25 cellular contexts compared by ENCODE assay signal in genomic region chr11:64297722-64298358, GRCh38. TPM values are rescaled to one million over a fixed set of nuclear protein-coding genes. Genes with fewer than 3 reads are reported as not detected.
DNase-seq lines count a peak whose midpoint lies in the region; ATAC-seq, FAIRE-seq and TF ChIP-seq lines count a peak whose summit lies in the region.
"Had no signal": no experiment of that assay in that cellular context is flagged by ENCODE, and none has a peak within 500 bp of the region (broad histone marks: within the 10 kb centered on the region; RNA-seq: fewer than 3 reads in every experiment).

No MANE protein-coding gene starts in this region.

- H4K91ac ChIP-seq in H1 (replicated peaks; ENCODE audit: insufficient read length, low read length): no peak overlapping the region

- TF ChIP-seq EP300 in Ishikawa (IDR thresholded peaks at IDR 0.05; ENCODE audit: borderline replicate concordance) (no peak; the same call in 1 of the 2 replicates), H1 (IDR thresholded peaks at IDR 0.05; ENCODE audit: borderline replicate concordance in 1 of 2, low read depth in 2 of 2, low read length in 2 of 2) (no peak)

- no peak overlapping the region for H3K18ac ChIP-seq in H1 (ENCODE audit: extremely low read depth, low read length)

- H2AK5ac ChIP-seq in H1 (ENCODE audit: low read depth, low read length): no peak overlapping the region

- 66% methylated on average over 18 of the region's 18 CpGs; no CpG with 5 or more reads in 1 of the 2 experiments for whole genome bisulfite sequencing in H1 (ENCODE audit: extremely low coverage in 1 of 2, insufficient coverage in 1 of 2, insufficient read length in 1 of 2, insufficient replicate concordance in 2 of 2, low coverage in 1 of 2, low lambda C conversion rate in 2 of 2, missing lambda C conversion rate in 1 of 2), 2 experiments

- H3K9me3 ChIP-seq in H1 (ENCODE audit: insufficient read depth in 2 of 2, low read depth in 1 of 2, low read length in 1 of 2) (no peaks in the 10 kb centered on the region; a peak in 1 of 4 replicates), vagina (no peaks in the 10 kb centered on the region)
- H3K9me3 ChIP-seq: ascending aorta, HAP-1 had no signal

- H2AFZ ChIP-seq in GM23338: no peak overlapping the region
- no peak overlapping the region for H2AFZ ChIP-seq in H1 (ENCODE audit: low read length)

- no peak overlapping the region for H3K9ac ChIP-seq in H1 (replicated peaks in 1 of 4; ENCODE audit: extremely low read depth in 1 of 4, low read depth in 3 of 4, low read length in 3 of 4)

- TF ChIP-seq RAD21 in Ishikawa (IDR thresholded peaks at IDR 0.05; ENCODE audit: low read depth) (no peak), H1 (IDR thresholded peaks at IDR 0.05 in 1 of 2, conservative IDR thresholded peaks at IDR 0.05 in 1 of 2; ENCODE audit: low read depth in 2 of 2, low read length in 2 of 2) (no peak)

- no peaks in the 10 kb centered on the region; the same call in 2 of the 3 replicates for H3K36me3 Mint-ChIP-seq in GM23338 (ENCODE audit: low read depth)
- no peaks in the 10 kb centered on the region for H3K36me3 Mint-ChIP-seq in neural crest cell (ENCODE audit: low read depth)
- H3K36me3 Mint-ChIP-seq in activated T-helper 2 cell treated with anti-CD3 and anti-CD28 coated beads, Interferon-gamma antibody, Interleukin-2, Interleukin-4, amounts not matched to agents 10 μg/mL and 5 μg/mL and 100 μg/mL, durations not matched to agents 14 hours and 24 hours and 36 hours (ENCODE audit: low read depth): no peaks in the 10 kb centered on the region
- H3K36me3 Mint-ChIP-seq: CD8-positive, alpha-beta memory T cell; mesothelial cell of epicardium; natural killer cell treated with Interleukin-12 subunit alpha and Interleukin-12 subunit beta and Interleukin-15 and Interleukin-18, amount 100 ng/mL, for 72 hours had no signal

- no peak overlapping the region for H4K5ac ChIP-seq in H1 (ENCODE audit: insufficient read length, low read depth, low read length)

- H3K56ac ChIP-seq in H1 (replicated peaks; ENCODE audit: insufficient read length, low read depth, low read length): no peak overlapping the region

- intact Hi-C loops in activated T-helper 2 cell treated with anti-CD3 and anti-CD28 coated beads, Interferon-gamma antibody, Interleukin-2, Interleukin-4, amounts not matched to agents 10 μg/mL and 5 μg/mL and 100 μg/mL, durations not matched to agents 14 hours and 24 hours and 36 hours (cut with micrococcal nuclease): no loop called here
- intact Hi-C loops in vagina (cut with DNase I): loop anchor here (5.0 kb wide), 1 partner anchor 91 kb away; the partner anchor contains the start of gene FERMT3

- H3K79me1 ChIP-seq in H1 (ENCODE audit: low read depth, low read length): no peaks in the 10 kb centered on the region

- H4K20me1 ChIP-seq in GM23338 (replicated peaks; ENCODE audit: insufficient read depth) (peaks cover 19% of the 10 kb centered on the region), H1 (replicated peaks in 1 of 2; ENCODE audit: control insufficient read depth in 1 of 2, insufficient read depth in 2 of 2, low read length in 2 of 2) (peaks cover 0 to 14% of the 10 kb centered on the region in 2 experiments)

- H2BK20ac ChIP-seq in H1 (ENCODE audit: low read length): peak overlapping the region; percentile 61; the same call in 1 of the 2 replicates

- POLR2A ChIA-PET in H1 (lab: Charles Lee; ENCODE audit: partially characterized antibody): interaction anchor here (0.7 to 1.9 kb wide), 9 partner anchors 8 to 66 kb away, joined by 3 to 14 read pairs (median 3); partner anchors contain the start of genes BAD, GPR137, PRDX5 and TRMT112

- peaks cover 99% of the 10 kb centered on the region for H3K27me3 ChIP-seq in GM23338 (ENCODE audit: insufficient read depth)
- H3K27me3 ChIP-seq in H1 (replicated peaks in 1 of 4; ENCODE audit: control insufficient read depth in 3 of 4, extremely low read depth in 1 of 4, insufficient read depth in 3 of 4, low read length in 3 of 4): peaks cover 70 to 91% (median 83%) of the 10 kb centered on the region in 4 experiments
- no peaks in the 10 kb centered on the region for H3K27me3 ChIP-seq in vagina

- H3K9me3 Mint-ChIP-seq in GM23338 (no peaks in the 10 kb centered on the region; the same call in 1 of the 3 replicates), neural crest cell (no peaks in the 10 kb centered on the region)
- H3K9me3 Mint-ChIP-seq in activated T-helper 2 cell treated with anti-CD3 and anti-CD28 coated beads, Interferon-gamma antibody, Interleukin-2, Interleukin-4, amounts not matched to agents 10 μg/mL and 5 μg/mL and 100 μg/mL, durations not matched to agents 14 hours and 24 hours and 36 hours: no peaks in the 10 kb centered on the region
- H3K9me3 Mint-ChIP-seq: activated naive CD4-positive, alpha-beta T cell treated with anti-CD3 and anti-CD28 coated beads for 36 hours; activated T-cell treated with anti-CD3 and anti-CD28 coated beads, Interleukin-2, amount 50 U/mL, for 24 hours; CD8-positive, alpha-beta memory T cell; mesothelial cell of epicardium; natural killer cell treated with Interleukin-12 subunit alpha and Interleukin-12 subunit beta and Interleukin-15 and Interleukin-18, amount 100 ng/mL, for 72 hours had no signal

- H3K4me1 ChIP-seq in GM23338 (ENCODE audit: insufficient read depth): peaks cover 7% of the 10 kb centered on the region; the same call in 1 of the 2 replicates
- peaks cover 0 to 23% (median 14%) of the 10 kb centered on the region in 4 experiments; a peak in 5 of 7 replicates for H3K4me1 ChIP-seq in H1 (replicated peaks in 1 of 4; ENCODE audit: control insufficient read depth in 3 of 4, insufficient read depth in 4 of 4, low read length in 3 of 4)
- H3K4me1 ChIP-seq in vagina: peaks cover 25% of the 10 kb centered on the region
- H3K4me1 ChIP-seq: foreskin keratinocyte had no signal

- no peak overlapping the region for H2BK5ac ChIP-seq in H1 (ENCODE audit: low read depth, low read length)

- no peak overlapping the region for H2BK120ac ChIP-seq in H1 (replicated peaks; ENCODE audit: low read depth, low read length)

- no peak for TF ChIP-seq POLR2A in H1 (IDR thresholded peaks at IDR 0.05; ENCODE audit: control extremely low read depth in 1 of 2, low read depth in 2 of 2, low read length in 2 of 2)
- TF ChIP-seq POLR2A in vagina (IDR thresholded peaks at IDR 0.05): no peak

- H3K4me3 ChIP-seq in GM23338: peak overlapping the region; percentile 50; the same call in 1 of the 2 replicates
- H3K4me3 ChIP-seq in H1 (ENCODE audit: extremely low read depth in 1 of 4, insufficient read depth in 2 of 4, low read depth in 3 of 4, low read length in 4 of 4): peak overlapping the region in 2 of 4 experiments; percentile 6 to 47; a peak in 2 of 8 replicates
- H3K4me3 ChIP-seq in vagina: no peak overlapping the region
- H3K4me3 ChIP-seq: ascending aorta, HAP-1, skin epidermis had no signal

- peak; percentile 39 for DNase-seq in GM23338 (ENCODE audit: low spot score)
- DNase-seq in H1 (ENCODE audit: low read depth in 1 of 2, low spot score in 2 of 2): peak in 1 of 2 experiments; percentile 56
- DNase-seq in neural crest cell (ENCODE audit: low read depth, low spot score): no peak
- no peak for DNase-seq in activated T-helper 2 cell treated with anti-CD3 and anti-CD28 coated beads, Interferon-gamma antibody, Interleukin-2, Interleukin-4, amounts not matched to agents 10 μg/mL and 5 μg/mL and 100 μg/mL, durations not matched to agents 14 hours and 24 hours and 36 hours (ENCODE audit: low spot score)
- DNase-seq in vagina (ENCODE audit: extremely low spot score in 2 of 2): no peak
- DNase-seq in SIG-M5 treated with dmso at 0.1 percent for 504 hours (lab: John Stamatoyannopoulos, UW; ENCODE audit: unreplicated experiment): no peak
- DNase-seq: activated naive CD4-positive, alpha-beta T cell treated with anti-CD3 and anti-CD28 coated beads for 36 hours; activated T-cell treated with anti-CD3 and anti-CD28 coated beads, Interleukin-2, amount 50 U/mL, for 24 hours; CD8-positive, alpha-beta memory T cell; erythroblast; foreskin keratinocyte; kidney glomerular epithelial cell; NCI-H1436 treated with DMSO at 0.1 percent for 48 hours; NCI-H446 treated with DMSO at 0.1 percent for 48 hours; stimulated activated naive CD4-positive, alpha-beta T cell treated with Interleukin-2 at 50 U/mL for 16 hours; trophoblast cell had no signal

- H3K23ac ChIP-seq in H1 (ENCODE audit: insufficient read length): peak overlapping the region; percentile 66

- no peak overlapping the region for H3K4ac ChIP-seq in H1 (replicated peaks; ENCODE audit: insufficient read length, low read depth, low read length)

- no peak for FAIRE-seq in H1 (lab: Jason Lieb, UNC)

- H3K4me3 Mint-ChIP-seq in GM23338 (peak overlapping the region; percentile 50), neural crest cell (peak overlapping the region; percentile 56)
- no peak overlapping the region for H3K4me3 Mint-ChIP-seq in activated T-helper 2 cell treated with anti-CD3 and anti-CD28 coated beads, Interferon-gamma antibody, Interleukin-2, Interleukin-4, amounts not matched to agents 10 μg/mL and 5 μg/mL and 100 μg/mL, durations not matched to agents 14 hours and 24 hours and 36 hours (ENCODE audit: low read depth)
- H3K4me3 Mint-ChIP-seq: activated naive CD4-positive, alpha-beta T cell treated with anti-CD3 and anti-CD28 coated beads for 36 hours; activated T-cell treated with anti-CD3 and anti-CD28 coated beads, Interleukin-2, amount 50 U/mL, for 24 hours; mesothelial cell of epicardium; natural killer cell treated with Interleukin-12 subunit alpha and Interleukin-12 subunit beta and Interleukin-15 and Interleukin-18, amount 100 ng/mL, for 72 hours had no signal

- H3F3A ChIP-seq in GM23338 (replicated peaks; ENCODE audit: low read depth): peaks cover 20% of the 10 kb centered on the region

- H3K4me2 ChIP-seq in GM23338 (peak overlapping the region; percentile 74; the same call in 1 of the 2 replicates), H1 (ENCODE audit: insufficient read depth in 1 of 2, low read depth in 2 of 2, low read length in 2 of 2) (peak overlapping the region; percentile 57 to 63; a peak in 2 of 4 replicates)

- H3K23me2 ChIP-seq in H1 (ENCODE audit: low read depth, low read length): peaks cover 7% of the 10 kb centered on the region; the same call in 1 of the 2 replicates

- H3K27me3 Mint-ChIP-seq in GM23338 (ENCODE audit: insufficient read depth, low read depth, poor library complexity) (peaks cover 94% of the 10 kb centered on the region), neural crest cell (ENCODE audit: low read depth) (peaks cover 97% of the 10 kb centered on the region)
- peaks cover 69% of the 10 kb centered on the region for H3K27me3 Mint-ChIP-seq in activated T-helper 2 cell treated with anti-CD3 and anti-CD28 coated beads, Interferon-gamma antibody, Interleukin-2, Interleukin-4, amounts not matched to agents 10 μg/mL and 5 μg/mL and 100 μg/mL, durations not matched to agents 14 hours and 24 hours and 36 hours (ENCODE audit: low read depth)

- CTCF ChIA-PET in H1 (lab: Charles Lee; ENCODE audit: partially characterized antibody): interaction anchor here (1.2 to 2.6 kb wide), 3 partner anchors 26 to 86 kb away, joined by 4 to 10 read pairs (median 5); no protein-coding TSS in a partner anchor

- H4K8ac ChIP-seq in H1 (ENCODE audit: extremely low read depth, insufficient read depth, low read length): no peak overlapping the region; the same call in 1 of the 2 replicates

- no peaks in the 10 kb centered on the region for H3K9me2 ChIP-seq in GM23338 (ENCODE audit: insufficient read depth)

- H3K4me1 Mint-ChIP-seq in GM23338: peaks cover 13% of the 10 kb centered on the region
- peaks cover 21% of the 10 kb centered on the region for H3K4me1 Mint-ChIP-seq in neural crest cell
- H3K4me1 Mint-ChIP-seq in activated T-helper 2 cell treated with anti-CD3 and anti-CD28 coated beads, Interferon-gamma antibody, Interleukin-2, Interleukin-4, amounts not matched to agents 10 μg/mL and 5 μg/mL and 100 μg/mL, durations not matched to agents 14 hours and 24 hours and 36 hours (ENCODE audit: low read depth): peaks cover 9% of the 10 kb centered on the region

- no peak for ATAC-seq in GM23338
- ATAC-seq: activated CD4-positive, CD25-positive, alpha-beta regulatory T cell treated with anti-CD3 and anti-CD28 coated beads, Interleukin-2, amount 50 U/mL, for 24 hours; foreskin keratinocyte; natural killer cell treated with Interleukin-12 subunit alpha and Interleukin-12 subunit beta and Interleukin-15 and Interleukin-18, amount 100 ng/mL, for 72 hours had no signal

- H3K36me3 ChIP-seq in GM23338 (ENCODE audit: insufficient read depth) (no peaks in the 10 kb centered on the region), H1 (ENCODE audit: control insufficient read depth in 2 of 4, insufficient read depth in 4 of 4, low read length in 3 of 4) (no peaks in the 10 kb centered on the region; a peak in 1 of 8 replicates), vagina (no peaks in the 10 kb centered on the region)
- H3K36me3 ChIP-seq: ascending aorta, HAP-1 had no signal

- no peak overlapping the region for H2BK15ac ChIP-seq in H1 (ENCODE audit: low read length)

- 0 out of 2 replicates have a peak overlapping the region, but pooled peaks have one; percentile 60 for H2BK12ac ChIP-seq in H1 (ENCODE audit: low read depth, low read length)

- H3K27ac ChIP-seq in GM23338 (ENCODE audit: low read depth): no peak overlapping the region
- H3K27ac ChIP-seq in H1 (ENCODE audit: low read depth, low read length): no peak overlapping the region
- H3K27ac ChIP-seq in vagina: no peak overlapping the region
- H3K27ac ChIP-seq: ascending aorta, foreskin keratinocyte, skin epidermis had no signal

- H3K27ac Mint-ChIP-seq in GM23338 (no peak overlapping the region), neural crest cell (ENCODE audit: unreplicated experiment) (no peak overlapping the region)
- H3K27ac Mint-ChIP-seq in activated T-helper 2 cell treated with anti-CD3 and anti-CD28 coated beads, Interferon-gamma antibody, Interleukin-2, Interleukin-4, amounts not matched to agents 10 μg/mL and 5 μg/mL and 100 μg/mL, durations not matched to agents 14 hours and 24 hours and 36 hours: no peak overlapping the region
- H3K27ac Mint-ChIP-seq: activated naive CD4-positive, alpha-beta T cell treated with anti-CD3 and anti-CD28 coated beads for 36 hours; activated T-cell treated with anti-CD3 and anti-CD28 coated beads, Interleukin-2, amount 50 U/mL, for 24 hours; mesothelial cell of epicardium; natural killer cell treated with Interleukin-12 subunit alpha and Interleukin-12 subunit beta and Interleukin-15 and Interleukin-18, amount 100 ng/mL, for 72 hours; progenitor cell of endocrine pancreas had no signal

- H3K14ac ChIP-seq in H1 (ENCODE audit: insufficient read length): no peak overlapping the region

- TF ChIP-seq CTCF in GM23338 (conservative IDR thresholded peaks at IDR 0.05; ENCODE audit: low read depth in 2 of 2) (no peak), H1 (IDR thresholded peaks at IDR 0.05; ENCODE audit: control extremely low read depth in 1 of 3, insufficient read depth in 1 of 3, low read depth in 1 of 3, low read length in 3 of 3) (no peak), neural crest cell (conservative IDR thresholded peaks at IDR 0.05) (no peak), vagina (IDR thresholded peaks at IDR 0.05) (no peak)

- no peaks in the 10 kb centered on the region for H3K79me2 ChIP-seq in GM23338 (replicated peaks; ENCODE audit: insufficient read depth)
- H3K79me2 ChIP-seq in H1 (ENCODE audit: control insufficient read depth in 1 of 2, insufficient read depth in 2 of 2, low read length in 2 of 2): no peaks in the 10 kb centered on the region

RNA-seq across cellular contexts. Expression of gene CATSPERZ, which starts 2.3 kb away (rescaled TPM):
- total RNA-seq in GM23338 (2014; rRNA removed; shearing (Covaris generic)): not detected in 2 replicates
- polyA plus RNA-seq in GM23338 (2016; fragmentation: Nextera tagmentation; extraction: Ambion mirVana) (0.99 and 1.8 TPM in 2 replicates), H1 (2011; rRNA removed) (0.77 and 1.1 TPM in 2 replicates)
- total RNA-seq in H1 (2021; fragmentation: NEBNext Ultra II Directional; extraction: Animal tissue kit (Norgen Biotek cat#: 25700)): not detected in 2 replicates
- 0.85 TPM for polyA plus RNA-seq in H1 (2011; cell fraction: cytosol; rRNA removed)
- polyA plus RNA-seq in H1 (2011; cell fraction: nucleus; rRNA removed): 1.6 TPM
- polyA plus RNA-seq in H1 (2012, experiment 1 of 2): 0.46 to 0.96 TPM (median 0.73 TPM) in 3 of 4 replicates, not detected in the other
- polyA plus RNA-seq in H1 (2012, experiment 2 of 2): 0.71 TPM
- 0.49 TPM for polyA plus RNA-seq in H1 (2013, experiment 1 of 2)
- 0.66 TPM for polyA plus RNA-seq in H1 (2013, experiment 2 of 2)
- not detected in 2 replicates for polyA minus RNA-seq in H1 (2011; rRNA and poly(A)+ RNA removed)
- not detected for polyA minus RNA-seq in H1 (2011; cell fraction: cytosol; rRNA and poly(A)+ RNA removed)
- polyA minus RNA-seq in H1 (2011; cell fraction: nucleus; rRNA and poly(A)+ RNA removed): not detected
- total RNA-seq in neural crest cell (not detected in 2 replicates), vagina (not detected)
- total RNA-seq in activated T-helper 2 cell treated with anti-CD3 and anti-CD28 coated beads, Interferon-gamma antibody, Interleukin-2, Interleukin-4, amounts not matched to agents 10 μg/mL and 5 μg/mL and 100 μg/mL, durations not matched to agents 14 hours and 24 hours and 36 hours: 0.59 TPM in 1 of 2 replicates, not detected in the other
- total RNA-seq: ascending aorta; CD8-positive, alpha-beta memory T cell; mesothelial cell of epicardium; natural killer cell treated with Interleukin-12 subunit alpha and Interleukin-12 subunit beta and Interleukin-15 and Interleukin-18, amount 100 ng/mL, for 72 hours; progenitor cell of endocrine pancreas had no signal
- polyA plus RNA-seq: CD8-positive, alpha-beta memory T cell had no signal

RNA-seq across cellular contexts. Expression of gene KCNK4, which starts 6.7 kb away (rescaled TPM):
- 1.0 TPM in 1 of 2 replicates, not detected in the other for total RNA-seq in GM23338 (2014; rRNA removed; shearing (Covaris generic))
- polyA plus RNA-seq in GM23338 (2016; fragmentation: Nextera tagmentation; extraction: Ambion mirVana) (not detected in 2 replicates), H1 (2011; rRNA removed) (not detected in 2 replicates)
- 0.19 TPM in 1 of 2 replicates, not detected in the other for total RNA-seq in H1 (2021; fragmentation: NEBNext Ultra II Directional; extraction: Animal tissue kit (Norgen Biotek cat#: 25700))
- polyA plus RNA-seq in H1 (2011; cell fraction: cytosol; rRNA removed): not detected
- 0.33 TPM for polyA plus RNA-seq in H1 (2011; cell fraction: nucleus; rRNA removed)
- 0.12 to 0.18 TPM in 2 of 4 replicates, not detected in the others for polyA plus RNA-seq in H1 (2012, experiment 1 of 2)
- 0.12 TPM for polyA plus RNA-seq in H1 (2012, experiment 2 of 2)
- polyA plus RNA-seq in H1 (2013, experiment 1 of 2): 0.16 TPM
- polyA plus RNA-seq in H1 (2013, experiment 2 of 2): 0.11 TPM
- polyA minus RNA-seq in H1 (2011; rRNA and poly(A)+ RNA removed): not detected in 2 replicates
- polyA minus RNA-seq in H1 (2011; cell fraction: cytosol; rRNA and poly(A)+ RNA removed): not detected
- polyA minus RNA-seq in H1 (2011; cell fraction: nucleus; rRNA and poly(A)+ RNA removed): not detected
- total RNA-seq in neural crest cell (not detected in 2 replicates), vagina (0.98 TPM)
- not detected in 2 replicates for total RNA-seq in activated T-helper 2 cell treated with anti-CD3 and anti-CD28 coated beads, Interferon-gamma antibody, Interleukin-2, Interleukin-4, amounts not matched to agents 10 μg/mL and 5 μg/mL and 100 μg/mL, durations not matched to agents 14 hours and 24 hours and 36 hours
- total RNA-seq: ascending aorta; CD8-positive, alpha-beta memory T cell; foreskin keratinocyte; natural killer cell treated with Interleukin-12 subunit alpha and Interleukin-12 subunit beta and Interleukin-15 and Interleukin-18, amount 100 ng/mL, for 72 hours; RPMI7951 had no signal
- polyA plus RNA-seq: CD8-positive, alpha-beta memory T cell had no signal

RNA-seq across cellular contexts. Expression of gene ESRRA, which starts 7.5 kb away (rescaled TPM):
- total RNA-seq in GM23338 (2014; rRNA removed; shearing (Covaris generic)): 50.1 and 55.1 TPM in 2 replicates
- polyA plus RNA-seq in GM23338 (2016; fragmentation: Nextera tagmentation; extraction: Ambion mirVana): 13.7 and 15.7 TPM in 2 replicates
- total RNA-seq in H1 (2021; fragmentation: NEBNext Ultra II Directional; extraction: Animal tissue kit (Norgen Biotek cat#: 25700)): 36.1 and 37.0 TPM in 2 replicates
- polyA plus RNA-seq in H1 (2011; rRNA removed): 18.2 and 20.9 TPM in 2 replicates
- polyA plus RNA-seq in H1 (2011; cell fraction: cytosol; rRNA removed): 24.8 TPM
- 29.9 TPM for polyA plus RNA-seq in H1 (2011; cell fraction: nucleus; rRNA removed)
- 24.8 to 32.6 TPM (median 31.0 TPM) in 4 replicates for polyA plus RNA-seq in H1 (2012, experiment 1 of 2)
- 28.6 TPM for polyA plus RNA-seq in H1 (2012, experiment 2 of 2)
- polyA plus RNA-seq in H1 (2013, experiment 1 of 2): 13.1 TPM
- polyA plus RNA-seq in H1 (2013, experiment 2 of 2): 13.3 TPM
- 9.2 and 9.3 TPM in 2 replicates for polyA minus RNA-seq in H1 (2011; rRNA and poly(A)+ RNA removed)
- polyA minus RNA-seq in H1 (2011; cell fraction: cytosol; rRNA and poly(A)+ RNA removed): 19.5 TPM
- 13.9 TPM for polyA minus RNA-seq in H1 (2011; cell fraction: nucleus; rRNA and poly(A)+ RNA removed)
- total RNA-seq in neural crest cell: 33.8 and 34.7 TPM in 2 replicates
- total RNA-seq in activated T-helper 2 cell treated with anti-CD3 and anti-CD28 coated beads, Interferon-gamma antibody, Interleukin-2, Interleukin-4, amounts not matched to agents 10 μg/mL and 5 μg/mL and 100 μg/mL, durations not matched to agents 14 hours and 24 hours and 36 hours: 49.4 and 54.6 TPM in 2 replicates
- 44.4 TPM for total RNA-seq in vagina

RNA-seq across cellular contexts. Expression of gene GPR137, which starts 12.2 kb away (rescaled TPM):
- 32.5 and 35.6 TPM in 2 replicates for total RNA-seq in GM23338 (2014; rRNA removed; shearing (Covaris generic))
- 16.3 and 17.7 TPM in 2 replicates for polyA plus RNA-seq in GM23338 (2016; fragmentation: Nextera tagmentation; extraction: Ambion mirVana)
- 36.8 and 37.8 TPM in 2 replicates for total RNA-seq in H1 (2021; fragmentation: NEBNext Ultra II Directional; extraction: Animal tissue kit (Norgen Biotek cat#: 25700))
- polyA plus RNA-seq in H1 (2011; rRNA removed): 36.2 and 55.5 TPM in 2 replicates
- polyA plus RNA-seq in H1 (2011; cell fraction: cytosol; rRNA removed): 22.1 TPM
- polyA plus RNA-seq in H1 (2011; cell fraction: nucleus; rRNA removed): 90.5 TPM
- polyA plus RNA-seq in H1 (2012, experiment 1 of 2): 27.0 to 46.7 TPM (median 43.8 TPM) in 4 replicates
- 71.1 TPM for polyA plus RNA-seq in H1 (2012, experiment 2 of 2)
- 27.4 TPM for polyA plus RNA-seq in H1 (2013, experiment 1 of 2)
- 25.2 TPM for polyA plus RNA-seq in H1 (2013, experiment 2 of 2)
- 10.1 and 18.5 TPM in 2 replicates for polyA minus RNA-seq in H1 (2011; rRNA and poly(A)+ RNA removed)
- polyA minus RNA-seq in H1 (2011; cell fraction: cytosol; rRNA and poly(A)+ RNA removed): 15.6 TPM
- polyA minus RNA-seq in H1 (2011; cell fraction: nucleus; rRNA and poly(A)+ RNA removed): 10.0 TPM
- 55.9 and 61.4 TPM in 2 replicates for total RNA-seq in neural crest cell
- total RNA-seq in activated T-helper 2 cell treated with anti-CD3 and anti-CD28 coated beads, Interferon-gamma antibody, Interleukin-2, Interleukin-4, amounts not matched to agents 10 μg/mL and 5 μg/mL and 100 μg/mL, durations not matched to agents 14 hours and 24 hours and 36 hours: 32.7 and 38.0 TPM in 2 replicates
- total RNA-seq in vagina: 20.6 TPM

RNA-seq across cellular contexts. Expression of gene BAD, which starts 13.4 kb away (rescaled TPM):
- total RNA-seq in GM23338 (2014; rRNA removed; shearing (Covaris generic)): 45.8 and 46.4 TPM in 2 replicates
- polyA plus RNA-seq in GM23338 (2016; fragmentation: Nextera tagmentation; extraction: Ambion mirVana) (45.5 and 46.3 TPM in 2 replicates), H1 (2011; rRNA removed) (33.7 and 38.4 TPM in 2 replicates)
- 23.1 and 25.3 TPM in 2 replicates for total RNA-seq in H1 (2021; fragmentation: NEBNext Ultra II Directional; extraction: Animal tissue kit (Norgen Biotek cat#: 25700))
- polyA plus RNA-seq in H1 (2011; cell fraction: cytosol; rRNA removed): 33.2 TPM
- polyA plus RNA-seq in H1 (2011; cell fraction: nucleus; rRNA removed): 23.2 TPM
- 16.5 to 26.6 TPM (median 24.0 TPM) in 4 replicates for polyA plus RNA-seq in H1 (2012, experiment 1 of 2)
- 37.8 TPM for polyA plus RNA-seq in H1 (2012, experiment 2 of 2)
- polyA plus RNA-seq in H1 (2013, experiment 1 of 2): 17.6 TPM
- polyA plus RNA-seq in H1 (2013, experiment 2 of 2): 18.1 TPM
- 3.2 and 4.2 TPM in 2 replicates for polyA minus RNA-seq in H1 (2011; rRNA and poly(A)+ RNA removed)
- polyA minus RNA-seq in H1 (2011; cell fraction: cytosol; rRNA and poly(A)+ RNA removed): 7.0 TPM
- 14.7 TPM for polyA minus RNA-seq in H1 (2011; cell fraction: nucleus; rRNA and poly(A)+ RNA removed)
- total RNA-seq in neural crest cell (45.3 and 47.1 TPM in 2 replicates), vagina (83.5 TPM)
- 33.2 and 34.7 TPM in 2 replicates for total RNA-seq in activated T-helper 2 cell treated with anti-CD3 and anti-CD28 coated beads, Interferon-gamma antibody, Interleukin-2, Interleukin-4, amounts not matched to agents 10 μg/mL and 5 μg/mL and 100 μg/mL, durations not matched to agents 14 hours and 24 hours and 36 hours
